In the genomic region with DNA sequence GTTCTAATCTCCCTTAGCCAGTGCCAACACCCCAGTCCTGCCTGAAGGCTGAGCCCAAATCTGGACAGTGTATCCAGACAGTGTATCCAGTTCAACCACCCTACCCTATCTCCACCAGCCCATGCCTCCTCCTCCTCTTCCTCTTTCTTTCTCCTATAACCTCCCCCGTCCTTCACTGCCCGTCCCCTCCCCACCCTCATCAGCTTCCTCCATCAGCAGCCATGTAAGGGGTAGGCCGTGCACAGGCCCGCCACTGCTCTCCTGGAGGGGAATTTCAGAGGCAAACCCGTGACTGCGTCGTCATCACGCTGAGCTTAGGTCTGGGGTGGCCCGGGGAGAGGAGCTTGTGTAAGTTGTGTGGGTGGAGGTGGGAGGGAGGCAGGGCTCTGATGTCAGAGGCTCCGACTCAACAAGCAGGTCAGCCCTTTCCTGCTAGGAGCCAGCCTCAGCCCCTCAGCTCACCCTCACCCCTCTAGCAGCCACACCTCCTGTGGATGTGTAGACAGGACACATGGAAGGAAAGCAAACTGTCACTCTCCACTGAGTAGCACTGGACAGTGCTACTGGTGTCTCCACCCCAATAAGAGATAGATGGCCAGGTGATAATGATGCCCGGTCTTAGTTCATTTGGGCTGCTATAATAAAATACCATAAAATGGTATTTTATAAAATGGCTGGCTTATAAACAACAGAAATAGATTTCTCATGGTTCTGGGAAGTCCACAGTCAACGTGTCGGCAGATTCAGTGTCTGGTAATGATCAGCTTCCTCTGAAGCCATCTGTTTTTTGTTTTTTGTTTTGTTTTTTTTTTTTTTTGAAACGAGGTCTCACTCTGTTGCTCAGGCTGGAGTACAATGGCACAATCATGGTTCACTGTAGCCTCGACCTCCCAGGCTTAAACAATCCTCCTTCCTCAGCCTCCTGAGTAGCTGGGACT, we compare ENCODE assay signal across 8 cellular contexts. TPM values are rescaled to one million over a fixed set of nuclear protein-coding genes. Genes with fewer than 3 reads are reported as not detected.
DNase-seq lines count a peak whose midpoint lies in the region; ATAC-seq and TF ChIP-seq lines count a peak whose summit lies in the region.

No MANE protein-coding gene starts in this region.

- no peaks in the 10 kb centered on the region for H3K36me3 ChIP-seq in esophagus squamous epithelium

- 42 to 48% methylated on average over 11 to 14 of the region's 15 CpGs for WGBS in esophagus squamous epithelium, 2 donors

- DNase-seq in GM04504 (ENCODE audit: low read depth) (peak; percentile 42), NOMO-1 treated with dmso at 0.1 percent for 144 hours (lab: John Stamatoyannopoulos, UW; ENCODE audit: unreplicated experiment) (peak; percentile 65), cardiac septum (ENCODE audit: low spot score) (peak; percentile 83), DMS114 treated with DMSO at 0.1 percent for 48 hours (lab: John Stamatoyannopoulos, UW; ENCODE audit: unreplicated experiment) (no peak), esophagus squamous epithelium (lab: John Stamatoyannopoulos, UW) (no peak)
- peak; percentile 85 for DNase-seq in activated T-helper 1 cell treated with anti-CD3 and anti-CD28 coated beads, Interleukin-12 subunit alpha, Interleukin-12 subunit beta, Interleukin-2, Interleukin-4 antibody, amounts not matched to agents 30 ng/mL and 10 ng/mL and 1 ng/mL, durations not matched to agents 14 hours and 24 hours and 36 hours (ENCODE audit: low spot score)
- peak; percentile 60 to 82 (median 72) for DNase-seq in stimulated activated CD4-positive, alpha-beta T cell treated with anti-CD3 and anti-CD28 coated beads, Interleukin-1b, Interleukin-23, amount 100 ng/mL, for 24 hours (ENCODE audit: low read depth in 4 of 4, low spot score in 1 of 4)

- H3K27me3 ChIP-seq in esophagus squamous epithelium: no peaks in the 10 kb centered on the region

- peak overlapping the region; percentile 90 for H3K27ac Mint-ChIP-seq in activated T-helper 1 cell treated with anti-CD3 and anti-CD28 coated beads, Interleukin-12 subunit alpha, Interleukin-12 subunit beta, Interleukin-2, Interleukin-4 antibody, amounts not matched to agents 30 ng/mL and 10 ng/mL and 1 ng/mL, durations not matched to agents 14 hours and 24 hours and 36 hours

- H3K27me3 Mint-ChIP-seq in activated T-helper 1 cell treated with anti-CD3 and anti-CD28 coated beads, Interleukin-12 subunit alpha, Interleukin-12 subunit beta, Interleukin-2, Interleukin-4 antibody, amounts not matched to agents 30 ng/mL and 10 ng/mL and 1 ng/mL, durations not matched to agents 14 hours and 24 hours and 36 hours (ENCODE audit: insufficient read depth): no peaks in the 10 kb centered on the region

- H3K4me1 Mint-ChIP-seq in activated T-helper 1 cell treated with anti-CD3 and anti-CD28 coated beads, Interleukin-12 subunit alpha, Interleukin-12 subunit beta, Interleukin-2, Interleukin-4 antibody, amounts not matched to agents 30 ng/mL and 10 ng/mL and 1 ng/mL, durations not matched to agents 14 hours and 24 hours and 36 hours (ENCODE audit: low read depth): peaks cover 27% of the 10 kb centered on the region

- peak overlapping the region; percentile 45 for H3K4me3 Mint-ChIP-seq in activated T-helper 1 cell treated with anti-CD3 and anti-CD28 coated beads, Interleukin-12 subunit alpha, Interleukin-12 subunit beta, Interleukin-2, Interleukin-4 antibody, amounts not matched to agents 30 ng/mL and 10 ng/mL and 1 ng/mL, durations not matched to agents 14 hours and 24 hours and 36 hours

- TF ChIP-seq CTCF in esophagus squamous epithelium (IDR thresholded peaks at IDR 0.05): no peak

- H3K36me3 Mint-ChIP-seq in activated T-helper 1 cell treated with anti-CD3 and anti-CD28 coated beads, Interleukin-12 subunit alpha, Interleukin-12 subunit beta, Interleukin-2, Interleukin-4 antibody, amounts not matched to agents 30 ng/mL and 10 ng/mL and 1 ng/mL, durations not matched to agents 14 hours and 24 hours and 36 hours (ENCODE audit: low read depth): peaks cover 2% of the 10 kb centered on the region

- H3K27ac ChIP-seq in esophagus squamous epithelium: peak overlapping the region in 2 of 4 donors; percentile 6 to 54

- H3K9me3 Mint-ChIP-seq in activated T-helper 1 cell treated with anti-CD3 and anti-CD28 coated beads, Interleukin-12 subunit alpha, Interleukin-12 subunit beta, Interleukin-2, Interleukin-4 antibody, amounts not matched to agents 30 ng/mL and 10 ng/mL and 1 ng/mL, durations not matched to agents 14 hours and 24 hours and 36 hours: peaks cover 11% of the 10 kb centered on the region

- peak in 1 of 4 donors; percentile 9 for TF ChIP-seq POLR2A in esophagus squamous epithelium (IDR thresholded peaks at IDR 0.05)

- peaks cover 0 to 18% (median 7%) of the 10 kb centered on the region in 3 donors for H3K4me1 ChIP-seq in esophagus squamous epithelium

- ATAC-seq in HG02571 (IDR thresholded peaks at IDR 0.05; ENCODE audit: unreplicated experiment): peak; percentile 92

- no peak overlapping the region for H3K4me3 ChIP-seq in esophagus squamous epithelium

- intact Hi-C loops in activated T-helper 1 cell treated with anti-CD3 and anti-CD28 coated beads, Interleukin-12 subunit alpha, Interleukin-12 subunit beta, Interleukin-2, Interleukin-4 antibody, amounts not matched to agents 30 ng/mL and 10 ng/mL and 1 ng/mL, durations not matched to agents 14 hours and 24 hours and 36 hours (cut with micrococcal nuclease): loop anchor here (1.0 to 5.0 kb wide), 6 partner anchors 16 to 166 kb away; a partner anchor contains a TSS
- intact Hi-C loops in cardiac septum (cut with DNase I) (no loop called here), esophagus squamous epithelium (cut with DNase I) (no loop called here)

- H3K9me3 ChIP-seq in esophagus squamous epithelium: peaks cover 0 to 6% (median 0%) of the 10 kb centered on the region in 3 donors

RNA-seq across cellular contexts. Expression of a gene that starts 50.4 kb away (rescaled TPM):
- total RNA-seq in activated T-helper 1 cell treated with anti-CD3 and anti-CD28 coated beads, Interleukin-12 subunit alpha, Interleukin-12 subunit beta, Interleukin-2, Interleukin-4 antibody, amounts not matched to agents 30 ng/mL and 10 ng/mL and 1 ng/mL, durations not matched to agents 14 hours and 24 hours and 36 hours: 24.9 and 26.5 TPM in 2 replicates
- total RNA-seq in cardiac septum (46.0 TPM), esophagus squamous epithelium (10 to 100 TPM; 15.8 to 28.8 (median 24.0) TPM)

Comparison
In these comparisons a context has a peak if more than half of its experiments do, and no peak if none do; other contexts are left out.
1. DNase-seq: peak in GM04504 (single experiment), NOMO-1 treated with dmso at 0.1 percent for 144 hours (single experiment), activated T-helper 1 cell treated with anti-CD3 and anti-CD28 coated beads, Interleukin-12 subunit alpha, Interleukin-12 subunit beta, Interleukin-2, Interleukin-4 antibody, amounts not matched to agents 30 ng/mL and 10 ng/mL and 1 ng/mL, durations not matched to agents 14 hours and 24 hours and 36 hours (single experiment), cardiac septum (single experiment) and stimulated activated CD4-positive, alpha-beta T cell treated with anti-CD3 and anti-CD28 coated beads, Interleukin-1b, Interleukin-23, amount 100 ng/mL, for 24 hours (4 of 4); none in DMS114 treated with DMSO at 0.1 percent for 48 hours (single experiment) and esophagus squamous epithelium (single experiment).